ENCODE assay signal across 19 cellular contexts in genomic region chr13:50740052-50740741, GRCh38.
DNase-seq lines count a peak whose midpoint lies in the region; ATAC-seq and TF ChIP-seq lines count a peak whose summit lies in the region.
"Had no signal": no experiment of that assay in that cellular context is flagged by ENCODE, and none has a peak within 500 bp of the region (broad histone marks: within the 10 kb centered on the region; RNA-seq: fewer than 3 reads in every experiment).

No MANE protein-coding gene starts in this region.

- H3K4me3 ChIP-seq in fibroblast of mammary gland (ENCODE audit: control insufficient read depth, low read depth, low read length), result no peak overlapping the region
- H3K4me3 ChIP-seq: A549, GM23338 had no signal

- no peak for TF ChIP-seq CTCF in fibroblast of mammary gland (conservative IDR thresholded peaks at IDR 0.05; ENCODE audit: control insufficient read depth, insufficient read depth, low read depth, low read length)

- ATAC-seq in GM21381 (IDR thresholded peaks at IDR 0.05; ENCODE audit: unreplicated experiment), result no peak
- ATAC-seq in GM19328 (IDR thresholded peaks at IDR 0.05; ENCODE audit: unreplicated experiment), result no peak
- ATAC-seq: A549, GM23338, Right ventricle myocardium inferior had no signal

- peak; percentile 24 for DNase-seq in AG20443 (ENCODE audit: low spot score)
- DNase-seq in amniotic epithelial cell (ENCODE audit: low read depth), result peak; percentile 53
- DNase-seq in fibroblast of mammary gland (ENCODE audit: low read depth), result peak; percentile 56
- DNase-seq in stromal cell of bone marrow (ENCODE audit: low read depth), result peak; percentile 39
- DNase-seq in NCI-H1417 (lab: John Stamatoyannopoulos, UW), result no peak
- DNase-seq: DMS79 treated with DMSO at 0.1 percent for 48 hours, HCEC 1CT, KBM-7, MV-4-11, NCI-H1417 treated with DMSO at 0.1 percent for 48 hours, NCI-H187 treated with DMSO at 0.1 percent for 48 hours, NCI-H2227 treated with DMSO at 0.1 percent for 48 hours, NCI-H510A treated with DMSO at 0.1 percent for 48 hours, NCI-H774 had no signal

Comparison
In these comparisons a context has a peak if more than half of its experiments do, and no peak if none do; other contexts are left out.
1. DNase-seq: peak in AG20443 (single experiment), amniotic epithelial cell (single experiment), fibroblast of mammary gland (single experiment) and stromal cell of bone marrow (single experiment); none in NCI-H1417 (0 of 3).